In the genomic region with DNA sequence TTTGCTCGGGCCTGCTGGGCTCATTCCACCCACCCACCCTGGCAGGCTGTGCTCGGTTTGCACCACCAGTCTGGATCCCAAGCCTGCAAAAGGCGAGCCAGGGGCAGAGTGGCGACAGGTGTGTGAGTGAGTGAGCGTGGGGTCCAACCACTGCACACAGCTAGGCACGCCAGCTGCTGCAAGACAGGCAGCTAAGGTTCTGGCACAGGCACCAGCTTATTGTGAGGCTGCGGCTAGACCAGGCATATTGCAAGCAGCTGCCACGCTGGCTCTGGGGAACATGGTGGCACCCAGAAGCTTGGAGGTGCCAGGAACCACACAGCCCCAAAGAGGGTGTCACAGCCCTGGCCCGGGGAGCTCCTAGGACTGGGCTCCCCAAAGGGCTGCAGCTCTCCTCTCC, we compare ENCODE assay signal across 20 cellular contexts.
A peak's percentile ranks its signal among the peaks of the same experiment; 100 is the strongest.
DNase-seq lines count a peak whose midpoint lies in the region; ATAC-seq, FAIRE-seq and TF ChIP-seq lines count a peak whose summit lies in the region.
"Had no signal": no experiment of that assay in that cellular context is flagged by ENCODE, and none has a peak within 500 bp of the region (broad histone marks: within the 10 kb centered on the region; RNA-seq: fewer than 3 reads in every experiment).

No MANE protein-coding gene starts in this region.

- no peak for ATAC-seq in activated CD8-positive, alpha-beta memory T cell treated with anti-CD3 and anti-CD28 coated beads, Interleukin-2, amount 10 ng/mL, durations not matched to agents 7 days and 5 days

- H4K91ac ChIP-seq in H1 (replicated peaks; ENCODE audit: insufficient read length, low read length) (no peak overlapping the region), neuronal stem cell (ENCODE audit: low read depth, low read length, poor library complexity) (no peak overlapping the region)

- TF ChIP-seq CTCF in H1 (IDR thresholded peaks at IDR 0.05; ENCODE audit: control extremely low read depth in 1 of 3, insufficient read depth in 1 of 3, low read depth in 1 of 3, low read length in 3 of 3), result no peak
- TF ChIP-seq CTCF in type B pancreatic cell (conservative IDR thresholded peaks at IDR 0.05), result no peak

- H3K14ac ChIP-seq in H1 (ENCODE audit: insufficient read length), result no peak overlapping the region
- peak overlapping the region; percentile 72 for H3K14ac ChIP-seq in neuronal stem cell (ENCODE audit: low read length)

- H2AK5ac ChIP-seq in H1 (ENCODE audit: low read depth, low read length) (no peak overlapping the region), neuronal stem cell (ENCODE audit: low read depth, low read length) (peak overlapping the region; percentile 16)

- H3K23me2 ChIP-seq in H1 (ENCODE audit: low read depth, low read length), result 0 out of 2 replicates have a peak, but pooled peaks cover 2% of the 10 kb centered on the region

- H3K4me3 ChIP-seq in H1 (ENCODE audit: extremely low read depth in 1 of 4, insufficient read depth in 2 of 4, low read depth in 3 of 4, low read length in 4 of 4) (no peak overlapping the region), neuronal stem cell (ENCODE audit: low read length in 2 of 2) (peak overlapping the region in 1 of 2 donors; percentile 58)
- H3K4me3 ChIP-seq: BLaER1, HAP-1 had no signal

- H2AFZ ChIP-seq in H1 (ENCODE audit: low read length) (no peak overlapping the region), neuronal stem cell (ENCODE audit: low read length) (no peak overlapping the region)

- TF ChIP-seq EP300 in H1 (IDR thresholded peaks at IDR 0.05; ENCODE audit: borderline replicate concordance in 1 of 2, low read depth in 2 of 2, low read length in 2 of 2), result no peak

- H3K9me3 ChIP-seq in H1 (ENCODE audit: insufficient read depth in 2 of 2, low read depth in 1 of 2, low read length in 1 of 2), result no peaks in the 10 kb centered on the region
- no peaks in the 10 kb centered on the region for H3K9me3 ChIP-seq in neuronal stem cell (replicated peaks in 1 of 2; ENCODE audit: control insufficient read depth in 2 of 2, insufficient read depth in 1 of 2, low read depth in 1 of 2, low read length in 2 of 2)
- H3K9me3 ChIP-seq: BLaER1, Caco-2, HAP-1 had no signal

- H3K27ac Mint-ChIP-seq in activated CD8-positive, alpha-beta memory T cell treated with anti-CD3 and anti-CD28 coated beads, Interleukin-2, amount 10 ng/mL, durations not matched to agents 7 days and 5 days, result no peak overlapping the region
- H3K27ac Mint-ChIP-seq in type B pancreatic cell, result no peak overlapping the region
- H3K27ac Mint-ChIP-seq: CD8-positive, alpha-beta memory T cell; HFFc6 had no signal

- H2BK12ac ChIP-seq in H1 (ENCODE audit: low read depth, low read length) (no peak overlapping the region), neuronal stem cell (ENCODE audit: low read length) (no peak overlapping the region)

- H3K4me3 Mint-ChIP-seq in activated CD8-positive, alpha-beta memory T cell treated with anti-CD3 and anti-CD28 coated beads, Interleukin-2, amount 10 ng/mL, durations not matched to agents 7 days and 5 days, result no peak overlapping the region
- no peak overlapping the region for H3K4me3 Mint-ChIP-seq in type B pancreatic cell
- H3K4me3 Mint-ChIP-seq: CD8-positive, alpha-beta memory T cell; HFFc6 had no signal

- H3K36me3 ChIP-seq in H1 (ENCODE audit: control insufficient read depth in 2 of 4, insufficient read depth in 4 of 4, low read length in 3 of 4) (no peaks in the 10 kb centered on the region), neuronal stem cell (replicated peaks in 1 of 2; ENCODE audit: control insufficient read depth in 2 of 2, insufficient read depth in 2 of 2, low read length in 2 of 2) (no peaks in the 10 kb centered on the region)
- H3K36me3 ChIP-seq: BLaER1, HAP-1 had no signal

- peaks cover under 1% of the 10 kb centered on the region for H3K4me1 Mint-ChIP-seq in activated CD8-positive, alpha-beta memory T cell treated with anti-CD3 and anti-CD28 coated beads, Interleukin-2, amount 10 ng/mL, durations not matched to agents 7 days and 5 days
- H3K4me1 Mint-ChIP-seq in type B pancreatic cell (ENCODE audit: unreplicated experiment), result no peaks in the 10 kb centered on the region
- H3K4me1 Mint-ChIP-seq: CD8-positive, alpha-beta memory T cell had no signal

- H3K4me1 ChIP-seq in H1 (replicated peaks in 1 of 4; ENCODE audit: control insufficient read depth in 3 of 4, insufficient read depth in 4 of 4, low read length in 3 of 4), result no peaks in the 10 kb centered on the region; a peak in 1 of 7 replicates
- no peaks in the 10 kb centered on the region for H3K4me1 ChIP-seq in neuronal stem cell (ENCODE audit: control insufficient read depth in 2 of 2, insufficient read depth in 1 of 2, low read depth in 1 of 2, low read length in 2 of 2)
- H3K4me1 ChIP-seq: Caco-2, HAP-1 had no signal

- no peaks in the 10 kb centered on the region for H3K79me2 ChIP-seq in H1 (ENCODE audit: control insufficient read depth in 1 of 2, insufficient read depth in 2 of 2, low read length in 2 of 2)

- H4K20me1 ChIP-seq in H1 (replicated peaks in 1 of 2; ENCODE audit: control insufficient read depth in 1 of 2, insufficient read depth in 2 of 2, low read length in 2 of 2), result no peaks in the 10 kb centered on the region
- H4K20me1 ChIP-seq: BLaER1 had no signal

- H3K9ac ChIP-seq in H1 (replicated peaks in 1 of 4; ENCODE audit: extremely low read depth in 1 of 4, low read depth in 3 of 4, low read length in 3 of 4) (no peak overlapping the region), neuronal stem cell (ENCODE audit: low read depth, low read length, poor library complexity) (no peak overlapping the region)
- H3K9ac ChIP-seq: BLaER1 had no signal

- H2BK5ac ChIP-seq in H1 (ENCODE audit: low read depth, low read length) (no peak overlapping the region), neuronal stem cell (ENCODE audit: low read length) (no peak overlapping the region)

- H4K8ac ChIP-seq in H1 (ENCODE audit: extremely low read depth, insufficient read depth, low read length) (peak overlapping the region; percentile 66; the same call in 1 of the 2 replicates), neuronal stem cell (ENCODE audit: low read depth, low read length) (no peak overlapping the region)

- no peak overlapping the region for H2BK15ac ChIP-seq in H1 (ENCODE audit: low read length)
- no peak overlapping the region for H2BK15ac ChIP-seq in neuronal stem cell (ENCODE audit: low read length)

- CTCF ChIA-PET in activated CD8-positive, alpha-beta memory T cell treated with anti-CD3 and anti-CD28 coated beads, Interleukin-2, amount 10 ng/mL, durations not matched to agents 7 days and 5 days (lab: Charles Lee), result no interaction called here
- CTCF ChIA-PET in H1 (lab: Charles Lee; ENCODE audit: partially characterized antibody), result interaction anchor here (0.8 to 1.5 kb wide), 4 partner anchors 10 to 400 kb away, joined by 3 read pairs; no protein-coding TSS in a partner anchor

- no peak for FAIRE-seq in H1 (lab: Jason Lieb, UNC)
- FAIRE-seq: GM12892, GM19239 had no signal

- no peak overlapping the region for H2BK120ac ChIP-seq in H1 (replicated peaks; ENCODE audit: low read depth, low read length)
- no peak overlapping the region for H2BK120ac ChIP-seq in neuronal stem cell (ENCODE audit: low read depth, low read length)

- H3K18ac ChIP-seq in H1 (ENCODE audit: extremely low read depth, low read length), result no peak overlapping the region
- H3K18ac ChIP-seq in neuronal stem cell (ENCODE audit: low read length), result no peak overlapping the region

- no peaks in the 10 kb centered on the region for H3K36me3 Mint-ChIP-seq in activated CD8-positive, alpha-beta memory T cell treated with anti-CD3 and anti-CD28 coated beads, Interleukin-2, amount 10 ng/mL, durations not matched to agents 7 days and 5 days
- no peaks in the 10 kb centered on the region for H3K36me3 Mint-ChIP-seq in type B pancreatic cell
- H3K36me3 Mint-ChIP-seq: CD8-positive, alpha-beta memory T cell had no signal

- no peak overlapping the region for H4K5ac ChIP-seq in H1 (ENCODE audit: insufficient read length, low read depth, low read length)

- H3K27me3 ChIP-seq in H1 (replicated peaks in 1 of 4; ENCODE audit: control insufficient read depth in 3 of 4, extremely low read depth in 1 of 4, insufficient read depth in 3 of 4, low read length in 3 of 4) (no peaks in the 10 kb centered on the region; a peak in 1 of 7 replicates), neuronal stem cell (ENCODE audit: control insufficient read depth in 3 of 3, insufficient read depth in 3 of 3, low read depth in 1 of 3, low read length in 3 of 3) (peaks cover 0 to 2% (median 0%) of the 10 kb centered on the region in 3 experiments)
- H3K27me3 ChIP-seq: BLaER1 had no signal

- TF ChIP-seq RAD21 in H1 (IDR thresholded peaks at IDR 0.05 in 1 of 2, conservative IDR thresholded peaks at IDR 0.05 in 1 of 2; ENCODE audit: low read depth in 2 of 2, low read length in 2 of 2), result no peak

- H3K27me3 Mint-ChIP-seq in activated CD8-positive, alpha-beta memory T cell treated with anti-CD3 and anti-CD28 coated beads, Interleukin-2, amount 10 ng/mL, durations not matched to agents 7 days and 5 days, result peaks cover 19% of the 10 kb centered on the region
- peaks cover 24% of the 10 kb centered on the region for H3K27me3 Mint-ChIP-seq in type B pancreatic cell

- H2BK20ac ChIP-seq in H1 (ENCODE audit: low read length), result no peak overlapping the region

- POLR2A ChIA-PET in H1 (lab: Charles Lee; ENCODE audit: partially characterized antibody), result no interaction called here

- H3K9me3 Mint-ChIP-seq in activated CD8-positive, alpha-beta memory T cell treated with anti-CD3 and anti-CD28 coated beads, Interleukin-2, amount 10 ng/mL, durations not matched to agents 7 days and 5 days (ENCODE audit: low read depth), result no peaks in the 10 kb centered on the region
- no peaks in the 10 kb centered on the region for H3K9me3 Mint-ChIP-seq in type B pancreatic cell
- H3K9me3 Mint-ChIP-seq: CD8-positive, alpha-beta memory T cell; HFFc6 had no signal

- DNase-seq in activated CD8-positive, alpha-beta memory T cell treated with anti-CD3 and anti-CD28 coated beads, Interleukin-2, amount 50 U/mL, for 48 hours, result peak; percentile 42
- no peak for DNase-seq in activated CD8-positive, alpha-beta memory T cell treated with anti-CD3 and anti-CD28 coated beads, Interleukin-2, amount 10 ng/mL, durations not matched to agents 7 days and 5 days
- DNase-seq in H1 (ENCODE audit: low read depth in 1 of 2, low spot score in 2 of 2) (no peak), neuronal stem cell (ENCODE audit: low spot score) (no peak), type B pancreatic cell (ENCODE audit: extremely low spot score, unreplicated experiment) (peak; percentile 48), HCEC 1CT (no peak), SIG-M5 (lab: John Stamatoyannopoulos, UW) (no peak), hepatic stellate cell (ENCODE audit: low spot score) (no peak)
- DNase-seq: AML-193; CD8-positive, alpha-beta memory T cell; DND-41; GDM1; GOT3; HFFc6 had no signal

- H3K4ac ChIP-seq in H1 (replicated peaks; ENCODE audit: insufficient read length, low read depth, low read length) (no peak overlapping the region), neuronal stem cell (ENCODE audit: low read length) (no peak overlapping the region)

- H3K79me1 ChIP-seq in H1 (ENCODE audit: low read depth, low read length) (no peaks in the 10 kb centered on the region), neuronal stem cell (ENCODE audit: low read depth, low read length) (no peaks in the 10 kb centered on the region)

- H3K27ac ChIP-seq in H1 (ENCODE audit: low read depth, low read length) (no peak overlapping the region), neuronal stem cell (replicated peaks; ENCODE audit: low read length) (no peak overlapping the region)
- H3K27ac ChIP-seq: 22Rv1, BLaER1 had no signal

- WGBS in H1 (ENCODE audit: extremely low coverage in 1 of 2, insufficient coverage in 1 of 2, insufficient read length in 1 of 2, insufficient replicate concordance in 2 of 2, low coverage in 1 of 2, low lambda C conversion rate in 2 of 2, missing lambda C conversion rate in 1 of 2), 2 experiments, result 77% methylated on average over 9 of the region's 9 CpGs; no CpG with 5 or more reads in 1 of the 2 experiments
- no CpG with 5 or more reads among the region's 9 CpGs for WGBS in neuronal stem cell (ENCODE audit: extremely low coverage in 2 of 2, insufficient read length in 2 of 2, insufficient replicate concordance in 1 of 2), 2 donors

- H3K4me2 ChIP-seq in H1 (ENCODE audit: insufficient read depth in 1 of 2, low read depth in 2 of 2, low read length in 2 of 2) (no peak overlapping the region), neuronal stem cell (ENCODE audit: insufficient read depth, low read length, poor library complexity, severe bottlenecking) (no peak overlapping the region)
- H3K4me2 ChIP-seq: BLaER1 had no signal

- no peak for TF ChIP-seq POLR2A in H1 (IDR thresholded peaks at IDR 0.05; ENCODE audit: control extremely low read depth in 1 of 2, low read depth in 2 of 2, low read length in 2 of 2)

- H3K56ac ChIP-seq in H1 (replicated peaks; ENCODE audit: insufficient read length, low read depth, low read length), result no peak overlapping the region

- H3K23ac ChIP-seq in H1 (ENCODE audit: insufficient read length) (no peak overlapping the region), neuronal stem cell (ENCODE audit: low read depth, low read length, poor library complexity) (no peak overlapping the region)

Comparison
In these comparisons a context has a peak if more than half of its experiments do, and no peak if none do; other contexts are left out.
1. DNase-seq: peak in activated CD8-positive, alpha-beta memory T cell treated with anti-CD3 and anti-CD28 coated beads, Interleukin-2, amount 50 U/mL, for 48 hours (single experiment) and type B pancreatic cell (single experiment); none in activated CD8-positive, alpha-beta memory T cell treated with anti-CD3 and anti-CD28 coated beads, Interleukin-2, amount 10 ng/mL, durations not matched to agents 7 days and 5 days (single experiment), H1 (0 of 2), neuronal stem cell (single experiment), HCEC 1CT (single experiment), SIG-M5 (single experiment) and hepatic stellate cell (single experiment).